ENCODE assay signal across 8 cellular contexts in genomic region chr6:160088069-160088773, GRCh38. TPM values are rescaled to one million over a fixed set of nuclear protein-coding genes. Genes with fewer than 3 reads are reported as not detected.
A peak's percentile ranks its signal among the peaks of the same experiment; 100 is the strongest.
DNase-seq lines count a peak whose midpoint lies in the region; ATAC-seq and TF ChIP-seq lines count a peak whose summit lies in the region.

No MANE protein-coding gene starts in this region.

- intact Hi-C loops in heart left ventricle (cut with DNase I) = loop anchor here in 8 of 10 donors (1.0 to 10.0 kb wide), 5 partner anchors 223 to 369 kb away; no protein-coding TSS in a partner anchor

- H3K27ac ChIP-seq in WERI-Rb-1 = no peak overlapping the region
- H3K27ac ChIP-seq in heart left ventricle = peak overlapping the region in 1 of 12 donors; percentile 28
- no peak overlapping the region for H3K27ac ChIP-seq in effector memory CD4-positive, alpha-beta T cell (ENCODE audit: insufficient read depth, low read length, poor library complexity, severe bottlenecking)

- ATAC-seq in heart left ventricle (peak; percentile 40 to 81 (median 52)), HG03460 (IDR thresholded peaks at IDR 0.05; ENCODE audit: unreplicated experiment) (no peak)

- H3K27me3 ChIP-seq in BJ (ENCODE audit: control insufficient read depth, insufficient read depth, low read length) (no peaks in the 10 kb centered on the region), WERI-Rb-1 (ENCODE audit: insufficient read depth, low read depth, severe bottlenecking) (no peaks in the 10 kb centered on the region), heart left ventricle (no peaks in the 10 kb centered on the region)
- no peaks in the 10 kb centered on the region for H3K27me3 ChIP-seq in effector memory CD4-positive, alpha-beta T cell (replicated peaks; ENCODE audit: control insufficient read depth, insufficient read depth, low read length, poor library complexity, severe bottlenecking)

- peak; percentile 73 for DNase-seq in BJ (ENCODE audit: low read depth)
- DNase-seq in HK-2 (ENCODE audit: unreplicated experiment) = peak; percentile 30
- DNase-seq in WERI-Rb-1 = peak; percentile 21
- peak in 4 of 5 donors; percentile 40 to 68 (median 51) for DNase-seq in heart left ventricle
- DNase-seq in putamen (ENCODE audit: low spot score) = peak; percentile 47
- DNase-seq in GM19240 (ENCODE audit: insufficient read length, low spot score) = no peak
- no peak for DNase-seq in effector memory CD4-positive, alpha-beta T cell

- H3K36me3 ChIP-seq in BJ (ENCODE audit: control insufficient read depth, insufficient read depth, low read length) (peaks cover 26% of the 10 kb centered on the region), WERI-Rb-1 (peaks cover 51% of the 10 kb centered on the region), heart left ventricle (peaks cover 0 to 99% (median 95%) of the 10 kb centered on the region in 9 donors)
- H3K36me3 ChIP-seq in effector memory CD4-positive, alpha-beta T cell (ENCODE audit: control insufficient read depth, insufficient read depth, low read length) = peaks cover 87% of the 10 kb centered on the region

- H3K9me3 ChIP-seq in WERI-Rb-1 (ENCODE audit: severe bottlenecking) = no peaks in the 10 kb centered on the region
- H3K9me3 ChIP-seq in heart left ventricle = no peaks in the 10 kb centered on the region
- H3K9me3 ChIP-seq in effector memory CD4-positive, alpha-beta T cell (ENCODE audit: control insufficient read depth, low read length) = no peaks in the 10 kb centered on the region

- 60 to 65% (median 64%) methylated on average over 13 of the region's 13 CpGs for WGBS in heart left ventricle, 4 donors

- POLR2A ChIA-PET in BJ (lab: Charles Lee) = interaction anchor here (0.5 to 0.6 kb wide), 2 partner anchors 135 to 185 kb away, joined by 3 read pairs; no protein-coding TSS in a partner anchor

- no peak for TF ChIP-seq POLR2A in heart left ventricle (IDR thresholded peaks at IDR 0.05)

- H3K4me3 ChIP-seq in BJ (ENCODE audit: low read depth, low read length) = no peak overlapping the region
- no peak overlapping the region for H3K4me3 ChIP-seq in WERI-Rb-1 (ENCODE audit: low read depth, low read length)
- H3K4me3 ChIP-seq in heart left ventricle = no peak overlapping the region
- H3K4me3 ChIP-seq in effector memory CD4-positive, alpha-beta T cell (ENCODE audit: insufficient read depth, low read depth, low read length, poor library complexity, severe bottlenecking) = no peak overlapping the region

- peaks cover 0 to 6% (median 0%) of the 10 kb centered on the region in 12 donors for H3K4me1 ChIP-seq in heart left ventricle
- H3K4me1 ChIP-seq in effector memory CD4-positive, alpha-beta T cell (ENCODE audit: control insufficient read depth, insufficient read depth, low read length, poor library complexity, severe bottlenecking) = no peaks in the 10 kb centered on the region

- CTCF ChIA-PET in BJ (lab: Yijun Ruan, JAX) = interaction anchor here (0.6 to 5.1 kb wide), 32 partner anchors 10 to 446 kb away, joined by 3 to 90 read pairs (median 4); no protein-coding TSS in a partner anchor

- TF ChIP-seq CTCF in BJ (IDR thresholded peaks at IDR 0.05; ENCODE audit: insufficient read depth, low read depth, low read length) (peak; percentile 95), WERI-Rb-1 (IDR thresholded peaks at IDR 0.05; ENCODE audit: low read depth, low read length) (peak; percentile 60), heart left ventricle (IDR thresholded peaks at IDR 0.05) (peak; percentile 36 to 73 (median 56))

RNA-seq across cellular contexts. Expression of gene SLC22A1, which starts 33.4 kb away (rescaled TPM):
- polyA plus RNA-seq in BJ (2011; rRNA removed) (0.11 and 0.38 TPM in 2 replicates), heart left ventricle (under 1 TPM; 0.10 to 0.23 TPM)
- polyA minus RNA-seq in BJ (2011; rRNA and poly(A)+ RNA removed) = 0.15 and 0.19 TPM in 2 replicates
- 1 to 10 TPM in 1 of 9 donors, under 1 TPM in 4, not detected in 4; 0.29 to 1.4 (median 0.42) TPM for total RNA-seq in heart left ventricle

Comparison
In these comparisons a context has a peak if more than half of its experiments do, and no peak if none do; other contexts are left out.
1. DNase-seq: peak in BJ (single experiment), HK-2 (single experiment), WERI-Rb-1 (single experiment), heart left ventricle (4 of 5) and putamen (single experiment); none in GM19240 (single experiment) and effector memory CD4-positive, alpha-beta T cell (0 of 3).
2. Peak in every context shown above with its lines, with median percentiles within 50 percentile points of each other: CTCF ChIP-seq.